26 cellular contexts compared by ENCODE assay signal in genomic region chr12:104443008-104443407, GRCh38.
"Had no signal": no experiment of that assay in that cellular context is flagged by ENCODE, and none has a peak within 500 bp of the region (broad histone marks: within the 10 kb centered on the region; RNA-seq: fewer than 3 reads in every experiment).

No MANE protein-coding gene starts in this region.

- H3K4me3 ChIP-seq: ascending aorta, body of pancreas, MG63, PC-9, SK-N-MC had no signal

- H3K27ac ChIP-seq: ascending aorta, body of pancreas, KMS-11, PC-9, SK-N-MC, VCaP had no signal

- ATAC-seq: activated CD4-positive, alpha-beta T cell treated with anti-CD3 and anti-CD28 coated beads for 36 hours; activated CD8-positive, alpha-beta T cell treated with anti-CD3 and anti-CD28 coated beads for 36 hours; activated naive CD4-positive, alpha-beta T cell treated with anti-CD3 and anti-CD28 coated beads, Interleukin-2, amount 50 U/mL, for 72 hours; activated naive CD8-positive, alpha-beta T cell treated with anti-CD3 and anti-CD28 coated beads, Interleukin-2, amount 50 U/mL, for 24 hours; body of pancreas; T-cell had no signal

- H3K36me3 ChIP-seq: ascending aorta, MG63 had no signal

- H3K4me2 ChIP-seq: KMS-11, PC-9 had no signal

- DNase-seq: activated CD4-positive, alpha-beta T cell treated with anti-CD3 and anti-CD28 coated beads for 36 hours; activated CD8-positive, alpha-beta memory T cell treated with anti-CD3 and anti-CD28 coated beads, Interleukin-2, amount 50 U/mL, for 48 hours; activated CD8-positive, alpha-beta T cell treated with anti-CD3 and anti-CD28 coated beads for 36 hours; activated naive CD8-positive, alpha-beta T cell treated with anti-CD3 and anti-CD28 coated beads, Interleukin-2, amount 50 U/mL, for 24 hours; activated T-cell treated with anti-CD3 and anti-CD28 coated beads, Interleukin-2, amount 50 U/mL, for 1 hour; amniotic stem cell; body of pancreas; central memory CD4-positive, alpha-beta T cell; MG63; NCI-H1048; NCI-H1417; NCI-H1930; NCI-H2171; NCI-H2227 treated with DMSO at 0.1 percent for 48 hours; NCI-H446 treated with DMSO at 0.1 percent for 48 hours; NCI-H526 treated with DMSO at 0.1 percent for 48 hours; PC-9; SHP77 treated with DMSO at 0.1 percent for 48 hours; T-cell; T-helper 2 cell; T1000 had no signal

- H3K9me3 ChIP-seq: ascending aorta, body of pancreas, MG63 had no signal

- H2AFZ ChIP-seq: PC-9 had no signal

- H3K9ac ChIP-seq: KMS-11 had no signal

- H3K4me1 ChIP-seq: ascending aorta, body of pancreas had no signal

- H3K27me3 ChIP-seq: ascending aorta, body of pancreas, MG63 had no signal
